In the genomic region with DNA sequence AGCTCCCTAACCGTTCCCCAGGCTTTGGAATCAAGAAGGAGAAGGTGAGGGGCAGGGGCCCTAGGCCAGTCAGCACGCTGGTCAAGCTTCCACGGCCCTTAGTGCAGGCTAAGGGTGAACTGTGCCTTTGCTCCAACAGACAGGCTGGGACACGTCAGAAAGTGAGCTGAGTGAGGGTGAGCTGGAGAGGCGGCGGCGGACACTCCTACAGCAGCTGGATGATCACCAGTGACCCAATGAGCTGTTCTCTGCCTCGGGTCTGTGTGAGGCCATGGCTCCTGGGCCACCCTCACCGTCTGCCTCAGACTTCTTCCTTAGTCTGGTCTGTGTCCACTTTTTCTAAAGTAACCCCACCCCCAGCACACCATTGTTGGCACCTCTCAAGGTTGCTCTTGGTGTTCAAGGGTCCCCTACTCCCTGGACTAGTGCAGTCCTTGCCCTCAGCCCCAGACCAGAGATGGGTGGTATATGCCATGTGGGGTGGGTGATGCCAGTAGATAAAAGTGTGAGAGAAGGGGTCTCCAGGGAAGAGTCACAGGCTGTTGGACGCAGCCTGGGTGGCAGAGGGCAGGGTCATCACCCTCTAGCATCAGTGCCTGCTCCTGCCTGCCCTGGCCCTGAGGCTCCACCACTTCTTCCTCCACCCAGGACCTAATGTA, we compare ENCODE assay signal across 9 cellular contexts. TPM values are rescaled to one million over a fixed set of nuclear protein-coding genes. Genes with fewer than 3 reads are reported as not detected.
DNase-seq lines count a peak whose midpoint lies in the region; ATAC-seq and TF ChIP-seq lines count a peak whose summit lies in the region.
"Had no signal": no experiment of that assay in that cellular context is flagged by ENCODE, and none has a peak within 500 bp of the region (broad histone marks: within the 10 kb centered on the region; RNA-seq: fewer than 3 reads in every experiment).

No MANE protein-coding gene starts in this region.

- CTCF ChIA-PET in SK-N-SH (lab: Yijun Ruan, JAX): interaction anchor here (0.6 to 30.5 kb wide), 23 partner anchors 9 to 223 kb away, joined by 3 to 590 read pairs (median 4); a partner anchor contains a TSS

- H3K9me3 Mint-ChIP-seq in activated T-helper 17 cell treated with anti-CD3 and anti-CD28 coated beads, Interleukin-2, amount 50 U/mL, for 72 hours: no peaks in the 10 kb centered on the region
- no peaks in the 10 kb centered on the region for H3K9me3 Mint-ChIP-seq in stimulated activated naive B cell treated with anti-CD40 and anti-IgM and Interleukin-4, amounts not matched to agents 10 μg/mL and 1 μg/mL and 100 μg/mL, for 72 hours

- H3K36me3 Mint-ChIP-seq in activated T-helper 17 cell treated with anti-CD3 and anti-CD28 coated beads, Interleukin-2, amount 50 U/mL, for 72 hours (ENCODE audit: low read depth): peaks cover 53% of the 10 kb centered on the region
- peaks cover 50 to 74% of the 10 kb centered on the region in 2 donors for H3K36me3 Mint-ChIP-seq in stimulated activated naive B cell treated with anti-CD40 and anti-IgM and Interleukin-4, amounts not matched to agents 10 μg/mL and 1 μg/mL and 100 μg/mL, for 72 hours

- no peaks in the 10 kb centered on the region for H3K9me2 ChIP-seq in SK-N-SH

- no peak overlapping the region for H3K4me3 Mint-ChIP-seq in activated T-helper 17 cell treated with anti-CD3 and anti-CD28 coated beads, Interleukin-2, amount 50 U/mL, for 72 hours
- H3K4me3 Mint-ChIP-seq in stimulated activated naive B cell treated with anti-CD40 and anti-IgM and Interleukin-4, amounts not matched to agents 10 μg/mL and 1 μg/mL and 100 μg/mL, for 72 hours: peak overlapping the region in 1 of 2 donors; percentile 22

- H3K4me3 ChIP-seq in SK-N-SH (ENCODE audit: low read depth in 2 of 2, low read length in 1 of 2) (no peak overlapping the region), heart right ventricle (no peak overlapping the region), foreskin fibroblast (ENCODE audit: low read depth in 1 of 2, low read length in 2 of 2) (no peak overlapping the region)

- H4K20me1 ChIP-seq in SK-N-SH (ENCODE audit: insufficient read depth): no peaks in the 10 kb centered on the region

- no peak for TF ChIP-seq RAD21 in SK-N-SH (IDR thresholded peaks at IDR 0.05; ENCODE audit: low read length)

- no peak for TF ChIP-seq EP300 in SK-N-SH (IDR thresholded peaks at IDR 0.05; ENCODE audit: borderline replicate concordance in 1 of 2, low read depth in 1 of 2, low read length in 1 of 2)

- no peaks in the 10 kb centered on the region for H3K27me3 ChIP-seq in SK-N-SH (ENCODE audit: insufficient read depth)
- no peaks in the 10 kb centered on the region for H3K27me3 ChIP-seq in heart right ventricle

- no peaks in the 10 kb centered on the region for H3K27me3 Mint-ChIP-seq in activated T-helper 17 cell treated with anti-CD3 and anti-CD28 coated beads, Interleukin-2, amount 50 U/mL, for 72 hours
- H3K27me3 Mint-ChIP-seq in stimulated activated naive B cell treated with anti-CD40 and anti-IgM and Interleukin-4, amounts not matched to agents 10 μg/mL and 1 μg/mL and 100 μg/mL, for 72 hours: no peaks in the 10 kb centered on the region

- H3K4me1 Mint-ChIP-seq in activated T-helper 17 cell treated with anti-CD3 and anti-CD28 coated beads, Interleukin-2, amount 50 U/mL, for 72 hours: peaks cover 13% of the 10 kb centered on the region
- peaks cover 39 to 73% of the 10 kb centered on the region in 2 donors for H3K4me1 Mint-ChIP-seq in stimulated activated naive B cell treated with anti-CD40 and anti-IgM and Interleukin-4, amounts not matched to agents 10 μg/mL and 1 μg/mL and 100 μg/mL, for 72 hours

- no peaks in the 10 kb centered on the region for H3K79me2 ChIP-seq in SK-N-SH (ENCODE audit: insufficient read depth)
- H3K79me2 ChIP-seq: parathyroid adenoma had no signal

- H3K36me3 ChIP-seq in SK-N-SH (replicated peaks in 1 of 2; ENCODE audit: control insufficient read depth in 1 of 2, insufficient read depth in 2 of 2, low read length in 1 of 2): peaks cover 30 to 75% of the 10 kb centered on the region in 2 experiments
- H3K36me3 ChIP-seq in heart right ventricle: peaks cover 0 to 98% (median 35%) of the 10 kb centered on the region in 9 donors

- TF ChIP-seq CTCF in SK-N-SH (IDR thresholded peaks at IDR 0.05) (no peak), heart right ventricle (IDR thresholded peaks at IDR 0.05) (no peak), foreskin fibroblast (IDR thresholded peaks at IDR 0.05; ENCODE audit: low read depth, low read length) (no peak)

- POLR2A ChIA-PET in SK-N-SH (lab: Yijun Ruan, JAX): interaction anchor here (1.0 to 2.0 kb wide), 3 partner anchors 30 to 97 kb away, joined by 3 to 7 read pairs (median 6); a partner anchor contains a TSS

- 71% methylated on average over 10 of the region's 10 CpGs for WGBS in SK-N-SH (ENCODE audit: low lambda C conversion rate)
- 64 to 67% methylated on average over 10 of the region's 10 CpGs for WGBS in heart right ventricle, 2 donors

- no peak overlapping the region for H2AFZ ChIP-seq in SK-N-SH (ENCODE audit: low read depth)
- H2AFZ ChIP-seq: parathyroid adenoma had no signal

- H3K9ac ChIP-seq in SK-N-SH: no peak overlapping the region
- H3K9ac ChIP-seq: parathyroid adenoma had no signal

- peak overlapping the region; percentile 57 for H3K27ac Mint-ChIP-seq in activated T-helper 17 cell treated with anti-CD3 and anti-CD28 coated beads, Interleukin-2, amount 50 U/mL, for 72 hours
- H3K27ac Mint-ChIP-seq in stimulated activated naive B cell treated with anti-CD40 and anti-IgM and Interleukin-4, amounts not matched to agents 10 μg/mL and 1 μg/mL and 100 μg/mL, for 72 hours: peak overlapping the region; percentile 82

- peaks cover 7% of the 10 kb centered on the region for H3F3A ChIP-seq in SK-N-SH (replicated peaks; ENCODE audit: insufficient read depth)

- no peak for DNase-seq in SK-N-SH
- DNase-seq in heart right ventricle: no peak
- DNase-seq in stimulated activated naive B cell treated with anti-CD40 and anti-IgM and Interleukin-4, amounts not matched to agents 10 μg/mL and 1 μg/mL and 100 μg/mL, for 72 hours: no peak
- DNase-seq in kidney tubule cell (ENCODE audit: low spot score): no peak
- DNase-seq in foreskin fibroblast: no peak

- H3K9me3 ChIP-seq in SK-N-SH: no peaks in the 10 kb centered on the region
- no peaks in the 10 kb centered on the region for H3K9me3 ChIP-seq in heart right ventricle

- ATAC-seq in SK-N-SH treated with all-trans-retinoic acid at 6 μM for 48 hours (peak; percentile 18), heart right ventricle (peak in 7 of 8 donors; percentile 0 to 27 (median 3)), GM18502 (IDR thresholded peaks at IDR 0.05; ENCODE audit: poor library complexity, unreplicated experiment) (no peak)
- peak; percentile 4 for ATAC-seq in activated T-helper 17 cell treated with anti-CD3 and anti-CD28 coated beads, Interleukin-2, amount 50 U/mL, for 72 hours (replicated peaks)
- peak; percentile 9 to 11 for ATAC-seq in stimulated activated naive B cell treated with anti-CD40 and anti-IgM and Interleukin-4, amounts not matched to agents 10 μg/mL and 1 μg/mL and 100 μg/mL, for 72 hours (replicated peaks)

- H3K4me2 ChIP-seq in SK-N-SH: no peak overlapping the region

- intact Hi-C loops in heart right ventricle (cut with DNase I): loop anchor here (1.0 to 10.0 kb wide), 6 partner anchors 63 to 191 kb away; a partner anchor contains a TSS

- peaks cover 0 to 5% of the 10 kb centered on the region in 2 experiments; a peak in 1 of 4 replicates for H3K4me1 ChIP-seq in SK-N-SH (ENCODE audit: control insufficient read depth in 1 of 2, insufficient read depth in 2 of 2, low read depth in 1 of 2, low read length in 1 of 2)
- peaks cover 16 to 54% (median 44%) of the 10 kb centered on the region in 9 donors for H3K4me1 ChIP-seq in heart right ventricle

- H3K27ac ChIP-seq in SK-N-SH (ENCODE audit: low read depth in 2 of 2, low read length in 1 of 2) (peak overlapping the region in 1 of 2 experiments; percentile 6; a peak in 1 of 4 replicates), heart right ventricle (peak overlapping the region in 4 of 10 donors; percentile 24 to 90 (median 38))
- H3K27ac ChIP-seq: parathyroid adenoma had no signal

TF ChIP-seq in SK-N-SH treated with all-trans-retinoic acid at 6 μM for 48 hours, 23 proteins besides CTCF, POLR2A, EP300 and RAD21 (continues in another document):
- TF ChIP-seq OSR1 (CRISPR knock-in tag; IDR thresholded peaks at IDR 0.05): no peak
- no peak for TF ChIP-seq TCF4 (CRISPR knock-in tag; IDR thresholded peaks at IDR 0.05; ENCODE audit: borderline replicate concordance)
- TF ChIP-seq CSDC2 (CRISPR knock-in tag; IDR thresholded peaks at IDR 0.05): no peak
- no peak for TF ChIP-seq ZNF565 (CRISPR knock-in tag; conservative IDR thresholded peaks at IDR 0.05; ENCODE audit: low read depth)
- no peak for TF ChIP-seq RARB (CRISPR knock-in tag; IDR thresholded peaks at IDR 0.05)
- TF ChIP-seq ARNTL (CRISPR knock-in tag; IDR thresholded peaks at IDR 0.05; ENCODE audit: borderline replicate concordance, low read depth): no peak
- TF ChIP-seq ESRRG (CRISPR knock-in tag; IDR thresholded peaks at IDR 0.05): no peak
- no peak for TF ChIP-seq PPARA (CRISPR knock-in tag; IDR thresholded peaks at IDR 0.05; ENCODE audit: borderline replicate concordance)

RNA-seq across cellular contexts. Expression of a gene that starts 20.7 kb away (rescaled TPM):
- 24.3 and 27.0 TPM in 2 replicates for polyA plus RNA-seq in SK-N-SH (2012; rRNA removed)
- polyA plus RNA-seq in SK-N-SH (2012; cell fraction: cytosol; rRNA removed): 11.2 and 14.6 TPM in 2 replicates
- 125 TPM in 2 replicates for polyA plus RNA-seq in SK-N-SH (2012; cell fraction: nucleus; rRNA removed)
- 1 to 10 TPM; 7.7 to 8.2 TPM for total RNA-seq in activated T-helper 17 cell treated with anti-CD3 and anti-CD28 coated beads, Interleukin-2, amount 50 U/mL, for 72 hours
- 10 to 100 TPM; 16.8 to 26.2 (median 21.6) TPM for total RNA-seq in heart right ventricle
- 10 to 100 TPM; 13.4 to 37.5 TPM for polyA plus RNA-seq in heart right ventricle

RNA-seq across cellular contexts. Expression of a gene that starts 38.7 kb away (rescaled TPM):
- polyA plus RNA-seq in SK-N-SH (2012; rRNA removed) (0.16 and 0.24 TPM in 2 replicates), heart right ventricle (under 1 TPM; 0.04 to 0.22 TPM)
- 0.09 and 0.18 TPM in 2 replicates for polyA plus RNA-seq in SK-N-SH (2012; cell fraction: cytosol; rRNA removed)
- polyA plus RNA-seq in SK-N-SH (2012; cell fraction: nucleus; rRNA removed): 0.80 and 0.93 TPM in 2 replicates
- under 1 TPM in 1 of 2 donors, not detected in 1; 0.11 TPM for total RNA-seq in activated T-helper 17 cell treated with anti-CD3 and anti-CD28 coated beads, Interleukin-2, amount 50 U/mL, for 72 hours
- 1 to 10 TPM in 2 of 10 donors, under 1 TPM in 8; 0.25 to 1.5 (median 0.78) TPM for total RNA-seq in heart right ventricle
